Comparison of ENCODE assay signal across 21 cellular contexts in genomic region chr1:85142753-85143152, GRCh38. TPM values are rescaled to one million over a fixed set of nuclear protein-coding genes. Genes with fewer than 3 reads are reported as not detected.
A peak's percentile ranks its signal among the peaks of the same experiment; 100 is the strongest.
DNase-seq lines count a peak whose midpoint lies in the region; ATAC-seq lines count a peak whose summit lies in the region.
"Had no signal": no experiment of that assay in that cellular context is flagged by ENCODE, and none has a peak within 500 bp of the region (broad histone marks: within the 10 kb centered on the region; RNA-seq: fewer than 3 reads in every experiment).

No MANE protein-coding gene starts in this region.

- intact Hi-C loops in Right ventricle myocardium superior (cut with DNase I): no loop called here
- intact Hi-C loops in right cardiac atrium (cut with DNase I): no loop called here

- H3K9me3 Mint-ChIP-seq in activated CD4-positive, alpha-beta T cell treated with anti-CD3 and anti-CD28 coated beads, Interleukin-2, amount 10 ng/mL, durations not matched to agents 7 days and 5 days: no peaks in the 10 kb centered on the region
- H3K9me3 Mint-ChIP-seq: CD8-positive, alpha-beta T cell; HFFc6 had no signal

- H3K27me3 ChIP-seq in right cardiac atrium (ENCODE audit: control insufficient read depth, insufficient read depth): no peaks in the 10 kb centered on the region
- H3K27me3 ChIP-seq: BLaER1 treated with 17β-estradiol and CSF1 and Interleukin-3, amounts not matched to agents 10 nM and 100 nM had no signal

- in situ Hi-C loops in G401 (cut with HindIII; ENCODE audit: low sequenced_read_pairs): no loop called here

- DNase-seq in G401 (ENCODE audit: low spot score) (peak; percentile 67), NCI-H2029 treated with DMSO at 0.1 percent for 48 hours (lab: John Stamatoyannopoulos, UW) (peak; percentile 37), Right ventricle myocardium superior (peak; percentile 73), right cardiac atrium (peak in 2 of 3 donors; percentile 18 to 44), NCI-H2081 treated with DMSO at 0.1 percent for 48 hours (lab: John Stamatoyannopoulos, UW) (no peak), NCI-H446 treated with DMSO at 0.1 percent for 48 hours (lab: John Stamatoyannopoulos, UW) (no peak), DMS 273 treated with DMSO at 0.1 percent for 48 hours (lab: John Stamatoyannopoulos, UW) (no peak)
- DNase-seq in activated CD4-positive, alpha-beta T cell treated with anti-CD3 and anti-CD28 coated beads, Interleukin-2, amount 10 ng/mL, durations not matched to agents 7 days and 5 days: no peak
- DNase-seq: Calu3; CD8-positive, alpha-beta T cell; DMS79; H7; HFFc6; Karpas-422; NCI-H1417 treated with DMSO at 0.1 percent for 48 hours; NCI-H187 treated with DMSO at 0.1 percent for 48 hours; NCI-H2171 treated with DMSO at 0.1 percent for 48 hours; NCI-H510A; NCI-H748 treated with DMSO at 0.1 percent for 48 hours; RPMI8226 had no signal

- WGBS in right cardiac atrium: 57% methylated on average over 5 of the region's 5 CpGs

- H3K27ac ChIP-seq in right cardiac atrium (ENCODE audit: low read length): peak overlapping the region; percentile 12
- H3K27ac ChIP-seq: BLaER1 treated with 17β-estradiol and CSF1 and Interleukin-3, amounts not matched to agents 10 nM and 100 nM had no signal

- H3K4me1 ChIP-seq in right cardiac atrium (ENCODE audit: control insufficient read depth, insufficient read depth, low read length): no peaks in the 10 kb centered on the region

- H3K4me3 Mint-ChIP-seq in activated CD4-positive, alpha-beta T cell treated with anti-CD3 and anti-CD28 coated beads, Interleukin-2, amount 10 ng/mL, durations not matched to agents 7 days and 5 days: no peak overlapping the region
- H3K4me3 Mint-ChIP-seq: CD8-positive, alpha-beta T cell; HFFc6 had no signal

- H3K4me1 Mint-ChIP-seq in activated CD4-positive, alpha-beta T cell treated with anti-CD3 and anti-CD28 coated beads, Interleukin-2, amount 10 ng/mL, durations not matched to agents 7 days and 5 days: peaks cover 8% of the 10 kb centered on the region

- H3K9me3 ChIP-seq in right cardiac atrium (ENCODE audit: control insufficient read depth, low read length): no peaks in the 10 kb centered on the region
- H3K9me3 ChIP-seq: BLaER1 treated with 17β-estradiol and CSF1 and Interleukin-3, amounts not matched to agents 10 nM and 100 nM had no signal

- POLR2A ChIA-PET in activated CD4-positive, alpha-beta T cell treated with anti-CD3 and anti-CD28 coated beads, Interleukin-2, amount 10 ng/mL, durations not matched to agents 7 days and 5 days (lab: Charles Lee): interaction anchor here (0.7 kb wide), 1 partner anchor 89 kb away, joined by 6 read pairs; no protein-coding TSS in a partner anchor

- ATAC-seq in Right ventricle myocardium superior (ENCODE audit: poor library complexity) (peak; percentile 95), right cardiac atrium (peak; percentile 66 to 79)
- ATAC-seq: CD8-positive, alpha-beta T cell had no signal

- H3K4me3 ChIP-seq in right cardiac atrium (ENCODE audit: low read length): no peak overlapping the region
- H3K4me3 ChIP-seq: BLaER1 treated with 17β-estradiol and CSF1 and Interleukin-3, amounts not matched to agents 10 nM and 100 nM had no signal

- H3K27me3 Mint-ChIP-seq in activated CD4-positive, alpha-beta T cell treated with anti-CD3 and anti-CD28 coated beads, Interleukin-2, amount 10 ng/mL, durations not matched to agents 7 days and 5 days: peaks cover 8% of the 10 kb centered on the region

- CTCF ChIA-PET in activated CD4-positive, alpha-beta T cell treated with anti-CD3 and anti-CD28 coated beads, Interleukin-2, amount 10 ng/mL, durations not matched to agents 7 days and 5 days (lab: Charles Lee): interaction anchor here (1.1 kb wide), 1 partner anchor 20 kb away, joined by 3 read pairs; no protein-coding TSS in a partner anchor

- peaks cover 1% of the 10 kb centered on the region for H3K36me3 Mint-ChIP-seq in activated CD4-positive, alpha-beta T cell treated with anti-CD3 and anti-CD28 coated beads, Interleukin-2, amount 10 ng/mL, durations not matched to agents 7 days and 5 days (ENCODE audit: low read depth)
- H3K36me3 Mint-ChIP-seq: CD8-positive, alpha-beta T cell had no signal

- H3K27ac Mint-ChIP-seq in activated CD4-positive, alpha-beta T cell treated with anti-CD3 and anti-CD28 coated beads, Interleukin-2, amount 10 ng/mL, durations not matched to agents 7 days and 5 days: no peak overlapping the region
- H3K27ac Mint-ChIP-seq: CD8-positive, alpha-beta T cell; HFFc6 had no signal

RNA-seq across cellular contexts. Expression of gene SYDE2, which starts 58.1 kb away (rescaled TPM):
- total RNA-seq in G401 (2014; rRNA removed; shearing (Covaris generic)): 9.2 and 12.0 TPM in 2 replicates
- total RNA-seq in Right ventricle myocardium superior: 21.4 TPM
- total RNA-seq in right cardiac atrium: 10 to 100 TPM; 14.9 to 19.6 (median 15.6) TPM
- polyA plus RNA-seq in right cardiac atrium: 2.8 TPM
- 1 to 10 TPM; 1.6 to 1.8 TPM for total RNA-seq in activated CD4-positive, alpha-beta T cell treated with anti-CD3 and anti-CD28 coated beads, Interleukin-2, amount 10 ng/mL, durations not matched to agents 7 days and 5 days

Comparison
In these comparisons a context has a peak if more than half of its experiments do, and no peak if none do; other contexts are left out.
1. DNase-seq: peak in G401 (single experiment), NCI-H2029 treated with DMSO at 0.1 percent for 48 hours (single experiment), Right ventricle myocardium superior (single experiment) and right cardiac atrium (2 of 3); none in activated CD4-positive, alpha-beta T cell treated with anti-CD3 and anti-CD28 coated beads, Interleukin-2, amount 10 ng/mL, durations not matched to agents 7 days and 5 days (single experiment), NCI-H2081 treated with DMSO at 0.1 percent for 48 hours (single experiment), NCI-H446 treated with DMSO at 0.1 percent for 48 hours (single experiment) and DMS 273 treated with DMSO at 0.1 percent for 48 hours (single experiment).